Comparison of ENCODE assay signal across 8 cellular contexts in genomic region chr3:110881069-110881468, GRCh38.
A peak's percentile ranks its signal among the peaks of the same experiment; 100 is the strongest.
DNase-seq lines count a peak whose midpoint lies in the region; ATAC-seq lines count a peak whose summit lies in the region.

No MANE protein-coding gene starts in this region.

- ATAC-seq in GM21367 (IDR thresholded peaks at IDR 0.05; ENCODE audit: unreplicated experiment): peak; percentile 69
- no peak for ATAC-seq in GM18517 (IDR thresholded peaks at IDR 0.05; ENCODE audit: unreplicated experiment)

- H3K9me3 ChIP-seq in effector memory CD4-positive, alpha-beta T cell (ENCODE audit: control insufficient read depth, low read length): no peaks in the 10 kb centered on the region

- no peak overlapping the region for H3K27ac ChIP-seq in effector memory CD4-positive, alpha-beta T cell (ENCODE audit: insufficient read depth, low read length, poor library complexity, severe bottlenecking)

- no peaks in the 10 kb centered on the region for H3K4me1 ChIP-seq in effector memory CD4-positive, alpha-beta T cell (ENCODE audit: control insufficient read depth, insufficient read depth, low read length, poor library complexity, severe bottlenecking)

- DNase-seq in EL (peak; percentile 44), HuH-7 (ENCODE audit: low spot score) (peak; percentile 55), UCSD-AML1 (lab: John Stamatoyannopoulos, UW; ENCODE audit: unreplicated experiment) (peak; percentile 8), iPS-NIHi7 (ENCODE audit: extremely low spot score) (peak; percentile 57)
- no peak for DNase-seq in effector memory CD4-positive, alpha-beta T cell
- no peak for DNase-seq in activated T-cell treated with anti-CD3 and anti-CD28 coated beads, Interleukin-2, amount 50 U/mL, for 1 hour

- H3K27me3 ChIP-seq in effector memory CD4-positive, alpha-beta T cell (replicated peaks; ENCODE audit: control insufficient read depth, insufficient read depth, low read length, poor library complexity, severe bottlenecking): no peaks in the 10 kb centered on the region

- H3K4me3 ChIP-seq in effector memory CD4-positive, alpha-beta T cell (ENCODE audit: insufficient read depth, low read depth, low read length, poor library complexity, severe bottlenecking): no peak overlapping the region

- H3K36me3 ChIP-seq in effector memory CD4-positive, alpha-beta T cell (ENCODE audit: control insufficient read depth, insufficient read depth, low read length): no peaks in the 10 kb centered on the region

Comparison
In these comparisons a context has a peak if more than half of its experiments do, and no peak if none do; other contexts are left out.
1. DNase-seq: peak in EL (single experiment), HuH-7 (single experiment), UCSD-AML1 (single experiment) and iPS-NIHi7 (single experiment); none in effector memory CD4-positive, alpha-beta T cell (0 of 3) and activated T-cell treated with anti-CD3 and anti-CD28 coated beads, Interleukin-2, amount 50 U/mL, for 1 hour (single experiment).